18 cellular contexts compared by ENCODE assay signal in genomic region chr10:30626837-30627236, GRCh38. TPM values are rescaled to one million over a fixed set of nuclear protein-coding genes. Genes with fewer than 3 reads are reported as not detected.
"Had no signal": no experiment of that assay in that cellular context is flagged by ENCODE, and none has a peak within 500 bp of the region (broad histone marks: within the 10 kb centered on the region; RNA-seq: fewer than 3 reads in every experiment).

No MANE protein-coding gene starts in this region.

RNA-seq across cellular contexts. Expression of gene LYZL2, which starts 2.7 kb away (rescaled TPM):
- total RNA-seq: dermis blood vessel endothelial cell, dorsolateral prefrontal cortex, esophagus mucosa, esophagus squamous epithelium, gastrocnemius medialis, glomerular endothelial cell, heart right ventricle, kidney epithelial cell, left cardiac atrium, left lung, left ventricle myocardium superior, lower leg skin, lower lobe of right lung, lung microvascular endothelial cell, mesenteric fat pad, mesothelial cell of epicardium, mucosa of descending colon, myocyte had no signal
